Comparison of ENCODE assay signal across 9 cellular contexts in the genomic region with DNA sequence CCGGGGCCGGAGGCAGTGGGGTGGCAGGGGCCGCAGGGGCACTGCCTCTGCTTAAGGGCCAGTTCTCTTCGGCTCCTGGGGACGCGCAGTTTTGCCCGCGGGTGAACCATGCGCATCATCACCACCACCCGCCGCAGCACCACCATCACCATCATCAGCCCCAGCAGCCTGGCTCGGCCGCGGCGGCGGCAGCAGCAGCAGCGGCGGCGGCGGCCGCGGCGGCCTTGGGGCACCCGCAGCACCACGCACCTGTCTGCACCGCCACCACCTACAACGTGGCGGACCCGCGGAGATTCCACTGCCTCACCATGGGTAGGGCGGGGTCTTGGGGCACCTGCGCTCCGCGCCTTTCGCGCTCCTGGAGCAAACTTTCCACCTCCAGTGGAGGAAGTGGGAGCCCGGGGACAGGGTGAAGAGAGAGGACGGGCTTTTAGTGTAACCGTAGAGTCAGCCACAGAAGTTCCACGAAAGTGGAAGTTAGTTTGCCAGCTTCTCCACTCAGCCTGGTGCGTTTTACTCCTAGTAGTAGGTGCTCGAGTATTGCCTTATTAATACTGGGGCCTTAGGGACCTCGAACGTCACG. TPM values are rescaled to one million over a fixed set of nuclear protein-coding genes. Genes with fewer than 3 reads are reported as not detected.
A peak's percentile ranks its signal among the peaks of the same experiment; 100 is the strongest.
DNase-seq lines count a peak whose midpoint lies in the region; ATAC-seq, FAIRE-seq and TF ChIP-seq lines count a peak whose summit lies in the region.
"Had no signal": no experiment of that assay in that cellular context is flagged by ENCODE, and none has a peak within 500 bp of the region (broad histone marks: within the 10 kb centered on the region; RNA-seq: fewer than 3 reads in every experiment).

No MANE protein-coding gene starts in this region.

- WGBS in GM12878 (ENCODE audit: insufficient coverage, insufficient replicate concordance, low lambda C conversion rate, missing lambda C conversion rate), result 1% methylated on average over 36 of the region's 45 CpGs

- in situ Hi-C loops in GM12878 (cut with MboI), result no loop called here

- no TSS peak for BruUV-seq in GM12878 (replicated peaks; lab: Mats Ljungman, UMichigan)

- H3K36me3 ChIP-seq in HEK293 (ENCODE audit: control insufficient read depth in 2 of 2, insufficient read depth in 1 of 2, low read length in 2 of 2) (no peaks in the 10 kb centered on the region), GM12878 (ENCODE audit: control insufficient read depth in 2 of 2, insufficient read depth in 2 of 2, low read length in 1 of 2) (no peaks in the 10 kb centered on the region), mucosa of descending colon (ENCODE audit: low read depth) (no peaks in the 10 kb centered on the region)

- DNase-seq in AG04450 (ENCODE audit: low read depth, low spot score), result no peak
- no peak for DNase-seq in GM12878 (ENCODE audit: low read depth, low spot score)
- DNase-seq in mucosa of descending colon, result no peak
- DNase-seq in NCI-H187 treated with DMSO at 0.1 percent for 48 hours (lab: John Stamatoyannopoulos, UW), result no peak
- no peak for DNase-seq in nucleus accumbens (lab: John Stamatoyannopoulos, UW)
- DNase-seq in stimulated activated CD4-positive, alpha-beta T cell treated with anti-CD3 and anti-CD28 coated beads, Interleukin-4, amount 100 ng/mL, for 24 hours, result no peak

- H3K4me3 ChIP-seq in AG04450 (ENCODE audit: low read depth, low read length) (peak overlapping the region; percentile 54), HEK293 (ENCODE audit: low read depth, low read length) (peak overlapping the region; percentile 14), GM12878 (peak overlapping the region; percentile 50), mucosa of descending colon (no peak overlapping the region)

- no peak for TF ChIP-seq CTCF in AG04450 (IDR thresholded peaks at IDR 0.05; ENCODE audit: low read depth, low read length)
- TF ChIP-seq CTCF in HEK293 (tag by site-specific recombination; IDR thresholded peaks at IDR 0.05), result no peak
- TF ChIP-seq CTCF in GM12878 (IDR thresholded peaks at IDR 0.05 in 2 of 3, conservative IDR thresholded peaks at IDR 0.05 in 1 of 3; ENCODE audit: control insufficient read depth in 2 of 3, extremely low read depth in 1 of 3, insufficient read depth in 1 of 3, low read depth in 3 of 3, low read length in 3 of 3), result no peak
- no peak for TF ChIP-seq CTCF in mucosa of descending colon (IDR thresholded peaks at IDR 0.05)

- intact Hi-C loops in GM12878 (cut with micrococcal nuclease; ENCODE audit: unreplicated experiment), result no loop called here
- intact Hi-C loops in mucosa of descending colon (cut with DNase I, micrococcal nuclease), result no loop called here

- no peak for TF ChIP-seq POLR2A in GM12878 (IDR thresholded peaks at IDR 0.05; ENCODE audit: low read depth, low read length)

- no peak overlapping the region for H2AFZ ChIP-seq in GM12878 (ENCODE audit: control insufficient read depth, low read depth, low read length)

- H3K9ac ChIP-seq in GM12878 (ENCODE audit: control insufficient read depth, insufficient read depth, low read length), result no peak overlapping the region

- TF ChIP-seq RAD21 in GM12878 (IDR thresholded peaks at IDR 0.05; ENCODE audit: insufficient read depth, low read depth, low read length), result no peak

- RAD21 ChIA-PET in GM12878 (lab: Charles Lee; ENCODE audit: unreplicated experiment), result no interaction called here

- H3K27ac ChIP-seq in AG04450 (ENCODE audit: low read depth, low read length), result no peak overlapping the region
- H3K27ac ChIP-seq in HEK293 (ENCODE audit: extremely low read depth, low read depth, low read length), result no peak overlapping the region
- no peak overlapping the region for H3K27ac ChIP-seq in GM12878 (ENCODE audit: control insufficient read depth, insufficient read depth)

- H3K9me3 ChIP-seq in AG04450 (ENCODE audit: control insufficient read depth, insufficient read depth, low read length) (peaks cover 3% of the 10 kb centered on the region; the same call in 1 of the 2 replicates), HEK293 (ENCODE audit: control insufficient read depth, insufficient read depth, low read depth, low read length) (no peaks in the 10 kb centered on the region), GM12878 (replicated peaks; ENCODE audit: control insufficient read depth, insufficient read depth, low read length) (no peaks in the 10 kb centered on the region), mucosa of descending colon (no peaks in the 10 kb centered on the region)

- TF ChIP-seq EP300 in GM12878 (IDR thresholded peaks at IDR 0.05; ENCODE audit: borderline replicate concordance in 1 of 2, control insufficient read depth in 1 of 2, low read depth in 2 of 2, low read length in 2 of 2), result no peak

- peak overlapping the region; percentile 62 for H3K4me2 ChIP-seq in GM12878 (ENCODE audit: control insufficient read depth, insufficient read depth)

- no peaks in the 10 kb centered on the region for H4K20me1 ChIP-seq in GM12878 (ENCODE audit: control insufficient read depth, insufficient read depth)

- H3K27me3 ChIP-seq in AG04450 (ENCODE audit: control insufficient read depth, insufficient read depth, low read length) (peaks cover 52% of the 10 kb centered on the region), GM12878 (replicated peaks in 1 of 2; ENCODE audit: control insufficient read depth in 2 of 2, insufficient read depth in 2 of 2, low read length in 1 of 2) (peaks cover 26 to 31% of the 10 kb centered on the region in 2 experiments)

- POLR2A ChIA-PET in AG04450 (lab: Yijun Ruan, JAX) (no interaction called here), HEK293 (lab: Yijun Ruan, JAX) (no interaction called here), GM12878 (lab: Charles Lee) (no interaction called here)

- no peak for FAIRE-seq in GM12878 (lab: Jason Lieb, UNC)

- CTCF ChIA-PET in AG04450 (lab: Charles Lee) (no interaction called here), HEK293 (lab: Yijun Ruan, JAX) (no interaction called here), GM12878 (lab: Yijun Ruan, JAX) (no interaction called here)

- H3K79me2 ChIP-seq in GM12878 (ENCODE audit: control insufficient read depth, insufficient read depth, low read length), result no peaks in the 10 kb centered on the region

- SMC1A ChIA-PET in GM12878 (lab: Charles Lee; ENCODE audit: uncharacterized antibody, unreplicated experiment), result no interaction called here

- H3K4me1 ChIP-seq in HEK293 (ENCODE audit: control insufficient read depth, insufficient read depth, low read length) (no peaks in the 10 kb centered on the region), GM12878 (ENCODE audit: control insufficient read depth, insufficient read depth, low read length) (peaks cover 14% of the 10 kb centered on the region), mucosa of descending colon (ENCODE audit: low read depth) (peaks cover 17% of the 10 kb centered on the region)

- ATAC-seq in GM12878 (no peak; the same call in 2 of the 3 replicates), mucosa of descending colon (peak; percentile 22), HG02588 (IDR thresholded peaks at IDR 0.05; ENCODE audit: unreplicated experiment) (no peak)

TF ChIP-seq in GM12878, 131 proteins besides CTCF, POLR2A, EP300 and RAD21:
- TF ChIP-seq SUZ12 (IDR thresholded peaks at IDR 0.05; ENCODE audit: unreplicated experiment), result peak; percentile 77
- TF ChIP-seq CHD4 (IDR thresholded peaks at IDR 0.05), result no peak
- peak; percentile 50 for TF ChIP-seq HDAC6 (IDR thresholded peaks at IDR 0.05; ENCODE audit: unreplicated experiment)

RNA-seq across cellular contexts. Expression of gene GSX2, which starts 0.7 kb away (rescaled TPM):
- polyA plus RNA-seq in AG04450 (2011; rRNA removed), result not detected in 2 replicates
- not detected in 2 replicates for polyA minus RNA-seq in AG04450 (2011; rRNA and poly(A)+ RNA removed)
- total RNA-seq in GM12878 (2013; cell fraction: nucleolus; rRNA removed), result not detected in 2 replicates
- total RNA-seq in GM12878 (2014; rRNA removed), result 0.40 TPM in 1 of 2 replicates, not detected in the other
- 0.18 and 0.58 TPM in 2 replicates for total RNA-seq in GM12878 (2014; rRNA removed; fragmentation: Illumina TruSeq; extraction: Trizol)
- total RNA-seq in GM12878 (2021), result 0.32 and 0.54 TPM in 2 replicates
- polyA plus RNA-seq in GM12878 (2011; ENCODE audit: low read depth), result not detected
- polyA plus RNA-seq in GM12878 (2011; rRNA removed), result not detected in 2 replicates
- not detected in 2 replicates for polyA plus RNA-seq in GM12878 (2011; cell fraction: cytosol; rRNA removed)
- polyA plus RNA-seq in GM12878 (2011; cell fraction: nucleus; rRNA removed), result not detected in 2 replicates
- not detected in 2 replicates for polyA plus RNA-seq in GM12878 (2012)
- polyA plus RNA-seq in GM12878 (2014; fragmentation: Illumina TruSeq; extraction: Trizol), result not detected in 2 replicates
- polyA plus RNA-seq in GM12878 (2014; fragmentation: Nextera tagmentation; extraction: Ambion mirVana), result under 1 TPM in 1 of 2 experiments, not detected in 1; 0.04 TPM
- 0.20 and 0.50 TPM in 2 replicates for polyA plus RNA-seq in GM12878 (2014; rRNA removed)
- not detected for polyA plus RNA-seq in GM12878 (2016; fragmentation: Nextera tagmentation; extraction: Ambion mirVana)
- not detected in 2 replicates for polyA minus RNA-seq in GM12878 (2011; rRNA and poly(A)+ RNA removed)
- polyA minus RNA-seq in GM12878 (2011; cell fraction: cytosol; rRNA and poly(A)+ RNA removed), result not detected in 2 replicates
- not detected in 2 replicates for polyA minus RNA-seq in GM12878 (2011; cell fraction: nucleus; rRNA and poly(A)+ RNA removed)
- total RNA-seq in mucosa of descending colon, result not detected
- polyA plus RNA-seq: esophagus had no signal

RNA-seq across cellular contexts. Expression of gene CHIC2, which starts 36.3 kb away (rescaled TPM):
- polyA plus RNA-seq in AG04450 (2011; rRNA removed), result 22.2 and 32.6 TPM in 2 replicates
- polyA minus RNA-seq in AG04450 (2011; rRNA and poly(A)+ RNA removed), result 18.0 and 25.9 TPM in 2 replicates
- 39.5 and 49.5 TPM in 2 replicates for total RNA-seq in GM12878 (2013; cell fraction: nucleolus; rRNA removed)
- 17.6 and 19.1 TPM in 2 replicates for total RNA-seq in GM12878 (2014; rRNA removed)
- total RNA-seq in GM12878 (2014; rRNA removed; fragmentation: Illumina TruSeq; extraction: Trizol), result 13.6 and 14.2 TPM in 2 replicates
- 9.7 and 13.4 TPM in 2 replicates for total RNA-seq in GM12878 (2021)
- 5.0 TPM for polyA plus RNA-seq in GM12878 (2011; ENCODE audit: low read depth)
- 12.1 and 16.2 TPM in 2 replicates for polyA plus RNA-seq in GM12878 (2011; rRNA removed)
- 6.6 and 7.5 TPM in 2 replicates for polyA plus RNA-seq in GM12878 (2011; cell fraction: cytosol; rRNA removed)
- polyA plus RNA-seq in GM12878 (2011; cell fraction: nucleus; rRNA removed), result 6.9 and 8.5 TPM in 2 replicates
- polyA plus RNA-seq in GM12878 (2012), result 7.2 and 8.5 TPM in 2 replicates
- 8.1 and 9.8 TPM in 2 replicates for polyA plus RNA-seq in GM12878 (2014; fragmentation: Illumina TruSeq; extraction: Trizol)
- 1 to 10 TPM in 1 of 2 experiments, under 1 TPM in 1; 0.80 to 2.8 TPM for polyA plus RNA-seq in GM12878 (2014; fragmentation: Nextera tagmentation; extraction: Ambion mirVana)
- 10.2 and 12.3 TPM in 2 replicates for polyA plus RNA-seq in GM12878 (2014; rRNA removed)
- polyA plus RNA-seq in GM12878 (2016; fragmentation: Nextera tagmentation; extraction: Ambion mirVana), result 10 to 100 TPM; 21.9 to 24.4 TPM
- 6.4 and 7.1 TPM in 2 replicates for polyA minus RNA-seq in GM12878 (2011; rRNA and poly(A)+ RNA removed)
- 3.2 and 7.9 TPM in 2 replicates for polyA minus RNA-seq in GM12878 (2011; cell fraction: cytosol; rRNA and poly(A)+ RNA removed)
- polyA minus RNA-seq in GM12878 (2011; cell fraction: nucleus; rRNA and poly(A)+ RNA removed), result 19.0 and 37.2 TPM in 2 replicates
- 10 to 100 TPM; 22.6 to 27.5 (median 22.9) TPM for total RNA-seq in mucosa of descending colon
